ENCODE assay signal across 8 cellular contexts in the genomic region with DNA sequence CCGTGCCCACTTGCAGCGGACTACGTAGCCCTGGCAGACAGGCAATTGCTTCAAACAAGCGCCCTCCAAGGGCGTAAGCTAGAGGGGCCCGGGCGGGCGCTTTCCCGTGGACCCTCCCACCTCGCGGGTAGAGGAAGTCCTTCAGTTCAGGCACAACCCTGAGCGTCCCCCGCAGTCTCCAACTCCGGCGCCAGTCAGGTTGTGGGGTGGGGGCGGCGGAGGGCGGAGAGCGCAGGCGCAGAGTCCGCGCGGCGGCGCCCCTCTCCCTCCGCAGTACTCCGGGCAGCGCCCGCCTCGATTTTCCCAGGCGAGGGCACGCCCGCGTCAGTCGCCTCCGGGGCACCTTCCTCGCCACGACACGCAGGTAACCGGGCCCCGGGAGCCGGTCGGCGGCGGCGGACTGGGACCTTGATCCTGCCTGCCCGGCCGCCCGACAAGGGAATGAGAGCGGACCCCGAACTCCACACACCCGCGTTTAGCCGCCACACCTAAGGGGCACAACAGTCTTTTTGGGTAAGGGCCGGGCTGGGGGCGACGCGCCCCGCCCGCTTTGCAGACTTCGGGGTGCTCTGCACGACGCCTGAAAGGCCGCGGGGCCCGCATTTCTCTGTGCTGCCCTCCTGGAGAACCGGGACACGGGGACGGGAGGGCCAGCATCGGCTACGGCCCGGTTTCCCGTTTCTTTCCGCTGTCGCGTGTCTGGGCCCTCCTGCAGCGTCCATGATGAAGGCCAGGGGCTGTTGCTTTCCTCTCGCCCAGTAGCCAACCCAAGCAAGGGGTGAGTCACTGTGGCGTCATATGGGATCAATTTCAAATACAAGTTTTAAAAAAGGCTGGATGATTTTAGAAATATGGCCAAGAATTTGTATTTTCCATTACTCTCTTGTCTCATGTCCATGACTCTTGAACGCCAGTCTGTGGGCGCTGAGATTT. TPM values are rescaled to one million over a fixed set of nuclear protein-coding genes. Genes with fewer than 3 reads are reported as not detected.
A peak's percentile ranks its signal among the peaks of the same experiment; 100 is the strongest.
DNase-seq lines count a peak whose midpoint lies in the region; ATAC-seq and TF ChIP-seq lines count a peak whose summit lies in the region.

A gene (plus strand): TSS at position 276 of the 933 bp plus-strand sequence. CDS start 35,335 bp downstream, outside the sequence.

- H3K27ac ChIP-seq in esophagus squamous epithelium (peak within 1 kb of the TSS; percentile 69 to 90 (median 87)), mucosa of rectum (ENCODE audit: low read depth in 2 of 2, low read length in 2 of 2) (peak within 1 kb of the TSS in 1 of 2 donors; percentile 8), subcutaneous abdominal adipose tissue (ENCODE audit: low read depth, low read length) (peak within 1 kb of the TSS; percentile 94)

- peak within 1 kb of the TSS; percentile 97 to 98 for H3K4me3 Mint-ChIP-seq in activated T-cell treated with anti-CD3 and anti-CD28 coated beads, Interleukin-2, amount 50 U/mL, for 72 hours

- peaks cover 0 to 33% (median 9%) of the 10 kb centered on the region in 3 donors for H3K4me1 ChIP-seq in esophagus squamous epithelium
- H3K4me1 ChIP-seq in mucosa of rectum (ENCODE audit: control insufficient read depth in 2 of 2, insufficient read depth in 2 of 2, low read length in 2 of 2), result peaks cover 5% of the 10 kb centered on the region in 2 donors
- peaks cover 11 to 35% (median 23%) of the 10 kb centered on the region in 5 donors for H3K4me1 ChIP-seq in subcutaneous abdominal adipose tissue (ENCODE audit: control insufficient read depth in 5 of 5, insufficient read depth in 5 of 5, low read length in 5 of 5)

- H3K27me3 Mint-ChIP-seq in activated T-cell treated with anti-CD3 and anti-CD28 coated beads, Interleukin-2, amount 50 U/mL, for 72 hours (ENCODE audit: low read depth), result peaks cover 37% of the 10 kb centered on the region

- peaks cover 25% of the 10 kb centered on the region for H3K4me1 Mint-ChIP-seq in activated T-cell treated with anti-CD3 and anti-CD28 coated beads, Interleukin-2, amount 50 U/mL, for 72 hours (ENCODE audit: low read depth)

- no peak for TF ChIP-seq CTCF in esophagus squamous epithelium (IDR thresholded peaks at IDR 0.05)

- H3K9me3 ChIP-seq in esophagus squamous epithelium, result peaks cover 0 to 5% (median 0%) of the 10 kb centered on the region in 3 donors
- H3K9me3 ChIP-seq in mucosa of rectum (ENCODE audit: control insufficient read depth in 2 of 2, low read length in 2 of 2), result no peaks in the 10 kb centered on the region
- peaks cover 0 to 7% (median 0%) of the 10 kb centered on the region in 5 donors for H3K9me3 ChIP-seq in subcutaneous abdominal adipose tissue (ENCODE audit: control insufficient read depth in 5 of 5, low read length in 5 of 5)

- WGBS in esophagus squamous epithelium, 2 donors, result 0 to 5% methylated on average over 7 to 40 of the region's 81 CpGs

- H3K9ac ChIP-seq in mucosa of rectum (ENCODE audit: low read depth in 1 of 2, low read length in 2 of 2), result peak within 1 kb of the TSS; percentile 47 to 48
- H3K9ac ChIP-seq in subcutaneous abdominal adipose tissue (ENCODE audit: low read length in 5 of 5), result peak within 1 kb of the TSS; percentile 77 to 84 (median 82)

- peaks cover 0 to 16% (median 0%) of the 10 kb centered on the region in 4 donors for H3K27me3 ChIP-seq in esophagus squamous epithelium
- peaks cover 14 to 24% of the 10 kb centered on the region in 2 donors for H3K27me3 ChIP-seq in mucosa of rectum (ENCODE audit: control insufficient read depth in 2 of 2, insufficient read depth in 2 of 2, low read length in 2 of 2)
- peaks cover 0 to 2% (median 0%) of the 10 kb centered on the region in 5 donors for H3K27me3 ChIP-seq in subcutaneous abdominal adipose tissue (ENCODE audit: control insufficient read depth in 5 of 5, insufficient read depth in 4 of 5, low read length in 5 of 5)

- H3K9me3 Mint-ChIP-seq in activated T-cell treated with anti-CD3 and anti-CD28 coated beads, Interleukin-2, amount 50 U/mL, for 72 hours, result peaks cover 4 to 5% of the 10 kb centered on the region in 2 donors

- peak within 1 kb of the TSS; percentile 95 for H3K27ac Mint-ChIP-seq in activated T-cell treated with anti-CD3 and anti-CD28 coated beads, Interleukin-2, amount 50 U/mL, for 72 hours

- ATAC-seq in HG02642 (IDR thresholded peaks at IDR 0.05; ENCODE audit: poor library complexity, unreplicated experiment), result peak; percentile 47
- ATAC-seq in activated T-cell treated with anti-CD3 and anti-CD28 coated beads, Interleukin-2, amount 50 U/mL, for 72 hours (replicated peaks in 1 of 2), result peak; percentile 73

- peak within 1 kb of the TSS; percentile 54 to 87 (median 70) for H3K4me3 ChIP-seq in esophagus squamous epithelium
- H3K4me3 ChIP-seq in mucosa of rectum (ENCODE audit: low read length in 2 of 2), result peak within 1 kb of the TSS; percentile 55 to 73
- H3K4me3 ChIP-seq in subcutaneous abdominal adipose tissue (ENCODE audit: low read depth in 1 of 5, low read length in 5 of 5), result peak within 1 kb of the TSS; percentile 67 to 90 (median 84)

- intact Hi-C loops in esophagus squamous epithelium (cut with DNase I), result no loop called here

- DNase-seq in COR-L47 (lab: John Stamatoyannopoulos, UW) (peak; percentile 71), NCI-H748 (lab: John Stamatoyannopoulos, UW; ENCODE audit: unreplicated experiment) (peak; percentile 88), esophagus squamous epithelium (lab: John Stamatoyannopoulos, UW) (no peak), SKM-1 (lab: John Stamatoyannopoulos, UW; ENCODE audit: unreplicated experiment) (no peak)
- peak; percentile 60 to 67 for DNase-seq in activated T-cell treated with anti-CD3 and anti-CD28 coated beads, Interleukin-2, amount 50 U/mL, for 72 hours

- H3K36me3 ChIP-seq in esophagus squamous epithelium (no peaks in the 10 kb centered on the region), mucosa of rectum (ENCODE audit: control insufficient read depth in 2 of 2, insufficient read depth in 2 of 2, low read length in 2 of 2) (no peaks in the 10 kb centered on the region), subcutaneous abdominal adipose tissue (ENCODE audit: control insufficient read depth in 5 of 5, insufficient read depth in 5 of 5, low read length in 5 of 5) (peaks cover 0 to 3% (median 0%) of the 10 kb centered on the region in 5 donors)

- peak in 1 of 4 donors; percentile 8 for TF ChIP-seq POLR2A in esophagus squamous epithelium (IDR thresholded peaks at IDR 0.05)

- H3K36me3 Mint-ChIP-seq in activated T-cell treated with anti-CD3 and anti-CD28 coated beads, Interleukin-2, amount 50 U/mL, for 72 hours (ENCODE audit: insufficient read depth in 2 of 2), result peaks cover 8 to 12% of the 10 kb centered on the region in 2 donors

RNA-seq across cellular contexts. Expression of the gene that starts here (rescaled TPM):
- total RNA-seq in activated T-cell treated with anti-CD3 and anti-CD28 coated beads, Interleukin-2, amount 50 U/mL, for 72 hours, result 1 to 10 TPM; 3.7 to 5.4 TPM
- total RNA-seq in esophagus squamous epithelium, result 1 to 10 TPM in 3 of 4 donors, under 1 TPM in 1; 0.68 to 4.0 (median 3.1) TPM

Comparison
In these comparisons a context has a peak if more than half of its experiments do, and no peak if none do; other contexts are left out.
1. DNase-seq: peak in COR-L47 (single experiment), NCI-H748 (single experiment) and activated T-cell treated with anti-CD3 and anti-CD28 coated beads, Interleukin-2, amount 50 U/mL, for 72 hours (2 of 2); none in esophagus squamous epithelium (single experiment) and SKM-1 (single experiment).
2. Peak in every context shown above with its lines, with median percentiles within 50 percentile points of each other: H3K4me3 ChIP-seq.